Comparison of ENCODE assay signal across 8 cellular contexts in the genomic region with DNA sequence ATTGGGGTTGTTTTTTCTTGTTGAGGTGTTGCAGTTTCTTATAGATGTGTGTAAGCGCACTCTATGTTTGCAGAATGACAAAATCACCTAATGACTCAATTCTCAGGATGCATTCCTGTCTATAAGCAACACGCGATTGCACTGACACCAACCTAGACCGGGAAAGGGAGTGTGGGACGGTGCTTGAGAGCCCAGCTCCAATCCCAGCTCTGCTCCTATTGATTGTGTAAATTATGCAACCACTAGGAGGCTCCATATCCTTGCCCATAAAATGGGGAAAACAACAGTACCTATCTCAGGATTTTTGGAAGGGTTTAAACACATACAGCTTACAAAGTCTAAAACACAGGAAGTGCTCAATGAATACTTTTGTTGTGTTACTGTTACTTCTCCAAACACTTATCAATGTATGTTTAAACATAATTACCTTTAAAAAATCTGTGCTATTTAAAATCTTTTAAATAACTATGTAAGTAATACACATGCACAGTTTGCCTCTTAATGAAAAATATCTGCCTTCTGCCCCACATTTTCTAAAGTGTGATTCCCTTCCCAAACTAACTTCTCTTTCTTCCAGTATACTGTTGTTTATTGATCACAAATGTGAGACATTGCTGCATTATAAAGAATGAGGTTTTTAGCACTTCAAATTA.
DNase-seq lines count a peak whose midpoint lies in the region; ATAC-seq, FAIRE-seq and TF ChIP-seq lines count a peak whose summit lies in the region.

No MANE protein-coding gene starts in this region.

- H2BK12ac ChIP-seq in H1 (ENCODE audit: low read depth, low read length) = no peak overlapping the region

- no peaks in the 10 kb centered on the region for H3K36me3 Mint-ChIP-seq in mesothelial cell of epicardium

- no peaks in the 10 kb centered on the region for H3K79me2 ChIP-seq in H1 (ENCODE audit: control insufficient read depth in 1 of 2, insufficient read depth in 2 of 2, low read length in 2 of 2)

- no peaks in the 10 kb centered on the region for H3K23me2 ChIP-seq in H1 (ENCODE audit: low read depth, low read length)

- no peak overlapping the region for H3K56ac ChIP-seq in H1 (replicated peaks; ENCODE audit: insufficient read length, low read depth, low read length)

- H2BK5ac ChIP-seq in H1 (ENCODE audit: low read depth, low read length) = no peak overlapping the region

- H3K4me3 Mint-ChIP-seq in mesothelial cell of epicardium = no peak overlapping the region

- H3K9me3 ChIP-seq in H1 (ENCODE audit: insufficient read depth in 2 of 2, low read depth in 1 of 2, low read length in 1 of 2) (no peaks in the 10 kb centered on the region), uterus (no peaks in the 10 kb centered on the region)

- POLR2A ChIA-PET in H1 (lab: Charles Lee; ENCODE audit: partially characterized antibody) = interaction anchor here (0.6 kb wide), 1 partner anchor 369 kb away, joined by 3 read pairs; no protein-coding TSS in a partner anchor

- H2AK5ac ChIP-seq in H1 (ENCODE audit: low read depth, low read length) = no peak overlapping the region

- ATAC-seq in HG02852 (IDR thresholded peaks at IDR 0.05; ENCODE audit: unreplicated experiment) (peak; percentile 50), GM18520 (IDR thresholded peaks at IDR 0.05; ENCODE audit: unreplicated experiment) (no peak)

- no peak overlapping the region for H3K27ac Mint-ChIP-seq in mesothelial cell of epicardium

- TF ChIP-seq POLR2A in H1 (IDR thresholded peaks at IDR 0.05; ENCODE audit: control extremely low read depth in 1 of 2, low read depth in 2 of 2, low read length in 2 of 2) (no peak), uterus (IDR thresholded peaks at IDR 0.05) (no peak)

- WGBS in H1 (ENCODE audit: extremely low coverage in 1 of 2, insufficient coverage in 1 of 2, insufficient read length in 1 of 2, insufficient replicate concordance in 2 of 2, low coverage in 1 of 2, low lambda C conversion rate in 2 of 2, missing lambda C conversion rate in 1 of 2), 2 experiments = 35% methylated on average over 5 of the region's 5 CpGs; no CpG with 5 or more reads in 1 of the 2 experiments

- TF ChIP-seq CTCF in H1 (IDR thresholded peaks at IDR 0.05; ENCODE audit: control extremely low read depth in 1 of 3, insufficient read depth in 1 of 3, low read depth in 1 of 3, low read length in 3 of 3) (peak in 2 of 3 experiments; percentile 55 to 81; a peak in 3 of 4 replicates), mesothelial cell of epicardium (IDR thresholded peaks at IDR 0.05; ENCODE audit: unreplicated experiment) (peak; percentile 59), uterus (IDR thresholded peaks at IDR 0.05) (peak in 1 of 4 experiments; percentile 6), coronary artery (IDR thresholded peaks at IDR 0.05) (no peak)

- peak; percentile 80 for FAIRE-seq in H1 (lab: Jason Lieb, UNC)

- H3K4me1 Mint-ChIP-seq in mesothelial cell of epicardium = no peaks in the 10 kb centered on the region

- CTCF ChIA-PET in H1 (lab: Charles Lee; ENCODE audit: partially characterized antibody) = interaction anchor here (0.8 to 4.5 kb wide), 22 partner anchors 9 to 626 kb away, joined by 3 to 24 read pairs (median 3); no protein-coding TSS in a partner anchor

- H2BK20ac ChIP-seq in H1 (ENCODE audit: low read length) = no peak overlapping the region

- H3K23ac ChIP-seq in H1 (ENCODE audit: insufficient read length) = no peak overlapping the region

- no peak overlapping the region for H3K9ac ChIP-seq in H1 (replicated peaks in 1 of 4; ENCODE audit: extremely low read depth in 1 of 4, low read depth in 3 of 4, low read length in 3 of 4)

- no peak overlapping the region for H3K4ac ChIP-seq in H1 (replicated peaks; ENCODE audit: insufficient read length, low read depth, low read length)

- no peak overlapping the region for H3K4me3 ChIP-seq in H1 (ENCODE audit: extremely low read depth in 1 of 4, insufficient read depth in 2 of 4, low read depth in 3 of 4, low read length in 4 of 4)
- no peak overlapping the region for H3K4me3 ChIP-seq in uterus
- no peak overlapping the region for H3K4me3 ChIP-seq in coronary artery

- no peak overlapping the region for H3K4me2 ChIP-seq in H1 (ENCODE audit: insufficient read depth in 1 of 2, low read depth in 2 of 2, low read length in 2 of 2)

- H3K14ac ChIP-seq in H1 (ENCODE audit: insufficient read length) = no peak overlapping the region

- H4K8ac ChIP-seq in H1 (ENCODE audit: extremely low read depth, insufficient read depth, low read length) = no peak overlapping the region

- H3K27me3 Mint-ChIP-seq in mesothelial cell of epicardium (ENCODE audit: low read depth) = peaks cover 15% of the 10 kb centered on the region

- H4K91ac ChIP-seq in H1 (replicated peaks; ENCODE audit: insufficient read length, low read length) = no peak overlapping the region

- H2BK15ac ChIP-seq in H1 (ENCODE audit: low read length) = no peak overlapping the region

- no peak overlapping the region for H2AFZ ChIP-seq in H1 (ENCODE audit: low read length)

- H3K27ac ChIP-seq in H1 (ENCODE audit: low read depth, low read length) = no peak overlapping the region
- no peak overlapping the region for H3K27ac ChIP-seq in uterus
- no peak overlapping the region for H3K27ac ChIP-seq in coronary artery

- no peaks in the 10 kb centered on the region for H3K9me3 Mint-ChIP-seq in mesothelial cell of epicardium

- H4K5ac ChIP-seq in H1 (ENCODE audit: insufficient read length, low read depth, low read length) = no peak overlapping the region

- intact Hi-C loops in uterus (cut with DNase I; ENCODE audit: low total_unique reads) = no loop called here

- DNase-seq in EH (ENCODE audit: low read depth) (peak; percentile 74), NCI-H526 treated with DMSO at 0.1 percent for 48 hours (lab: John Stamatoyannopoulos, UW) (peak; percentile 26), H1 (ENCODE audit: low read depth in 1 of 2, low spot score in 2 of 2) (peak in 1 of 2 experiments; percentile 31), mesothelial cell of epicardium (ENCODE audit: low spot score in 2 of 2, unreplicated experiment in 2 of 2) (no peak), uterus (no peak), coronary artery (ENCODE audit: low spot score) (no peak)

- no peak for TF ChIP-seq EP300 in H1 (IDR thresholded peaks at IDR 0.05; ENCODE audit: borderline replicate concordance in 1 of 2, low read depth in 2 of 2, low read length in 2 of 2)

- no peak overlapping the region for H2BK120ac ChIP-seq in H1 (replicated peaks; ENCODE audit: low read depth, low read length)

- H3K4me1 ChIP-seq in H1 (replicated peaks in 1 of 4; ENCODE audit: control insufficient read depth in 3 of 4, insufficient read depth in 4 of 4, low read length in 3 of 4) (no peaks in the 10 kb centered on the region), uterus (no peaks in the 10 kb centered on the region)

- TF ChIP-seq RAD21 in H1 (IDR thresholded peaks at IDR 0.05 in 1 of 2, conservative IDR thresholded peaks at IDR 0.05 in 1 of 2; ENCODE audit: low read depth in 2 of 2, low read length in 2 of 2) = peak; percentile 87 to 88

- H3K18ac ChIP-seq in H1 (ENCODE audit: extremely low read depth, low read length) = no peak overlapping the region

- H3K27me3 ChIP-seq in H1 (replicated peaks in 1 of 4; ENCODE audit: control insufficient read depth in 3 of 4, extremely low read depth in 1 of 4, insufficient read depth in 3 of 4, low read length in 3 of 4) (no peaks in the 10 kb centered on the region), uterus (no peaks in the 10 kb centered on the region)

- no peaks in the 10 kb centered on the region for H4K20me1 ChIP-seq in H1 (replicated peaks in 1 of 2; ENCODE audit: control insufficient read depth in 1 of 2, insufficient read depth in 2 of 2, low read length in 2 of 2)

- no peaks in the 10 kb centered on the region for H3K36me3 ChIP-seq in H1 (ENCODE audit: control insufficient read depth in 2 of 4, insufficient read depth in 4 of 4, low read length in 3 of 4)
- no peaks in the 10 kb centered on the region for H3K36me3 ChIP-seq in uterus

- no peaks in the 10 kb centered on the region for H3K79me1 ChIP-seq in H1 (ENCODE audit: low read depth, low read length)

TF ChIP-seq in H1, 55 proteins besides CTCF, POLR2A, EP300 and RAD21:
- peak; percentile 41; the same call in 1 of the 2 replicates for TF ChIP-seq CEBPB (IDR thresholded peaks at IDR 0.05; ENCODE audit: low read depth, low read length)
- no peak for TF ChIP-seq PHF8 (conservative IDR thresholded peaks at IDR 0.05; ENCODE audit: low read depth, low read length)
TF ChIP-seq in H1: peak in this region for 1.

Comparison
In these comparisons a context has a peak if more than half of its experiments do, and no peak if none do; other contexts are left out.
1. DNase-seq: peak in EH (single experiment) and NCI-H526 treated with DMSO at 0.1 percent for 48 hours (single experiment); none in mesothelial cell of epicardium (0 of 2), uterus (0 of 2) and coronary artery (single experiment).